26 cellular contexts compared by ENCODE assay signal in genomic region chr13:112965103-112965502, GRCh38. TPM values are rescaled to one million over a fixed set of nuclear protein-coding genes. Genes with fewer than 3 reads are reported as not detected.
DNase-seq lines count a peak whose midpoint lies in the region; ATAC-seq, FAIRE-seq and TF ChIP-seq lines count a peak whose summit lies in the region.
"Had no signal": no experiment of that assay in that cellular context is flagged by ENCODE, and none has a peak within 500 bp of the region (broad histone marks: within the 10 kb centered on the region; RNA-seq: fewer than 3 reads in every experiment).

No MANE protein-coding gene starts in this region.

- TF ChIP-seq CTCF in kidney (IDR thresholded peaks at IDR 0.05; ENCODE audit: borderline replicate concordance, extremely low read depth, insufficient read depth), result no peak

- H3K9me3 Mint-ChIP-seq in activated naive CD4-positive, alpha-beta T cell treated with anti-CD3 and anti-CD28 coated beads, Interleukin-2, amount 10 ng/mL, durations not matched to agents 7 days and 5 days, result no peaks in the 10 kb centered on the region
- H3K9me3 Mint-ChIP-seq: activated CD4-positive, alpha-beta memory T cell treated with anti-CD3 and anti-CD28 coated beads for 36 hours; CD4-positive, alpha-beta memory T cell; HFFc6; naive thymus-derived CD8-positive, alpha-beta T cell; T-cell had no signal

- intact Hi-C loops in kidney (cut with DNase I) (no loop called here), posterior vena cava (cut with DNase I) (no loop called here)

- H3K27ac ChIP-seq in kidney (ENCODE audit: low read depth in 2 of 2, low read length in 2 of 2), result no peak overlapping the region
- H3K27ac ChIP-seq: Peyer's patch, SJSA1 had no signal

- H3K4me1 ChIP-seq in kidney (ENCODE audit: control insufficient read depth in 1 of 2, insufficient read depth in 1 of 2, low read depth in 1 of 2, low read length in 2 of 2), result peaks cover 0 to 9% of the 10 kb centered on the region in 2 donors
- H3K4me1 ChIP-seq: SJSA1 had no signal

- H3K36me3 ChIP-seq in kidney (ENCODE audit: control insufficient read depth in 1 of 2, insufficient read depth in 2 of 2, low read length in 2 of 2), result no peaks in the 10 kb centered on the region
- H3K36me3 ChIP-seq: MG63, Peyer's patch, SJSA1 had no signal

- peaks cover 13% of the 10 kb centered on the region for H3K4me1 Mint-ChIP-seq in activated naive CD4-positive, alpha-beta T cell treated with anti-CD3 and anti-CD28 coated beads, Interleukin-2, amount 10 ng/mL, durations not matched to agents 7 days and 5 days

- H3K36me3 Mint-ChIP-seq in activated naive CD4-positive, alpha-beta T cell treated with anti-CD3 and anti-CD28 coated beads, Interleukin-2, amount 10 ng/mL, durations not matched to agents 7 days and 5 days, result no peaks in the 10 kb centered on the region
- H3K36me3 Mint-ChIP-seq: activated CD4-positive, alpha-beta memory T cell treated with anti-CD3 and anti-CD28 coated beads for 36 hours; naive thymus-derived CD8-positive, alpha-beta T cell; T-cell had no signal

- no peaks in the 10 kb centered on the region for H3K9me3 ChIP-seq in kidney (ENCODE audit: control insufficient read depth in 1 of 2, low read length in 2 of 2)
- H3K9me3 ChIP-seq: MG63, Peyer's patch, SJSA1 had no signal

- H3K9ac ChIP-seq in kidney (ENCODE audit: low read length in 2 of 2), result no peak overlapping the region

- no peak overlapping the region for H3K27ac Mint-ChIP-seq in activated naive CD4-positive, alpha-beta T cell treated with anti-CD3 and anti-CD28 coated beads, Interleukin-2, amount 10 ng/mL, durations not matched to agents 7 days and 5 days
- H3K27ac Mint-ChIP-seq: activated CD4-positive, alpha-beta memory T cell treated with anti-CD3 and anti-CD28 coated beads for 36 hours; HFFc6; T-cell had no signal

- peak; percentile 10 for DNase-seq in activated naive CD4-positive, alpha-beta T cell treated with anti-CD3 and anti-CD28 coated beads, Interleukin-2, amount 50 U/mL, for 16 hours
- DNase-seq in activated naive CD4-positive, alpha-beta T cell treated with Interleukin-2 at 50 U/mL for 16 hours, result no peak
- DNase-seq in kidney (peak; percentile 59), posterior vena cava (ENCODE audit: low spot score) (peak; percentile 73), urothelium cell line (ENCODE audit: low spot score) (no peak), ecto neural progenitor cell (ENCODE audit: low spot score) (no peak)
- DNase-seq in activated naive CD4-positive, alpha-beta T cell treated with anti-CD3 and anti-CD28 coated beads, Interleukin-2, amount 10 ng/mL, durations not matched to agents 7 days and 5 days, result no peak
- DNase-seq: activated CD4-positive, alpha-beta memory T cell treated with anti-CD3 and anti-CD28 coated beads for 36 hours; CD4-positive, alpha-beta memory T cell; cortex of kidney; DMS 273 treated with DMSO at 0.1 percent for 48 hours; HFFc6; KBM-7; MG63; NCI-H2107; NK-92 treated with Interleukin-12 subunit alpha and Interleukin-12 subunit beta, amount 100 ng/mL, for 24 hours; retina; stimulated activated CD4-positive, alpha-beta T cell treated with anti-CD3 and anti-CD28 coated beads, Interleukin-15, amount 100 ng/mL, for 24 hours; T-cell had no signal

- no peak overlapping the region for H3K4me3 ChIP-seq in kidney (ENCODE audit: low read length in 2 of 2)
- H3K4me3 ChIP-seq: MG63, Peyer's patch, SJSA1 had no signal

- no peak for FAIRE-seq in kidney (lab: Jason Lieb, UNC)
- FAIRE-seq in urothelium cell line (lab: Jason Lieb, UNC), result peak; percentile 48
- FAIRE-seq: bronchial epithelial cell, endometrium, G401.6 had no signal

- ATAC-seq in HG03039 (IDR thresholded peaks at IDR 0.05; ENCODE audit: unreplicated experiment), result no peak
- ATAC-seq: naive thymus-derived CD8-positive, alpha-beta T cell; T-cell had no signal

- H3K4me3 Mint-ChIP-seq in activated naive CD4-positive, alpha-beta T cell treated with anti-CD3 and anti-CD28 coated beads, Interleukin-2, amount 10 ng/mL, durations not matched to agents 7 days and 5 days, result no peak overlapping the region
- H3K4me3 Mint-ChIP-seq: activated CD4-positive, alpha-beta memory T cell treated with anti-CD3 and anti-CD28 coated beads for 36 hours; CD4-positive, alpha-beta memory T cell; HFFc6; naive thymus-derived CD8-positive, alpha-beta T cell; T-cell had no signal

- CTCF ChIA-PET in activated naive CD4-positive, alpha-beta T cell treated with anti-CD3 and anti-CD28 coated beads, Interleukin-2, amount 10 ng/mL, durations not matched to agents 7 days and 5 days (lab: Charles Lee), result no interaction called here

- H3K27me3 Mint-ChIP-seq in activated naive CD4-positive, alpha-beta T cell treated with anti-CD3 and anti-CD28 coated beads, Interleukin-2, amount 10 ng/mL, durations not matched to agents 7 days and 5 days, result peaks cover 18% of the 10 kb centered on the region
- H3K27me3 Mint-ChIP-seq: activated CD4-positive, alpha-beta memory T cell treated with anti-CD3 and anti-CD28 coated beads for 36 hours; CD4-positive, alpha-beta memory T cell; T-cell had no signal

RNA-seq across cellular contexts. Expression of gene MCF2L, which starts 3.9 kb away (rescaled TPM):
- total RNA-seq in kidney (61.9 TPM), posterior vena cava (10 to 100 TPM; 28.6 to 33.1 TPM)
- 12.1 TPM for polyA plus RNA-seq in kidney (ENCODE audit: insufficient read depth, low read depth, low replicate concordance)
- total RNA-seq: HFFc6 had no signal

Comparison
In these comparisons a context has a peak if more than half of its experiments do, and no peak if none do; other contexts are left out.
1. DNase-seq: peak in activated naive CD4-positive, alpha-beta T cell treated with anti-CD3 and anti-CD28 coated beads, Interleukin-2, amount 50 U/mL, for 16 hours (single experiment), kidney (single experiment) and posterior vena cava (single experiment); none in activated naive CD4-positive, alpha-beta T cell treated with Interleukin-2 at 50 U/mL for 16 hours (single experiment), urothelium cell line (single experiment), activated naive CD4-positive, alpha-beta T cell treated with anti-CD3 and anti-CD28 coated beads, Interleukin-2, amount 10 ng/mL, durations not matched to agents 7 days and 5 days (single experiment) and ecto neural progenitor cell (single experiment).